Comparison of ENCODE assay signal across 25 cellular contexts in the genomic region with DNA sequence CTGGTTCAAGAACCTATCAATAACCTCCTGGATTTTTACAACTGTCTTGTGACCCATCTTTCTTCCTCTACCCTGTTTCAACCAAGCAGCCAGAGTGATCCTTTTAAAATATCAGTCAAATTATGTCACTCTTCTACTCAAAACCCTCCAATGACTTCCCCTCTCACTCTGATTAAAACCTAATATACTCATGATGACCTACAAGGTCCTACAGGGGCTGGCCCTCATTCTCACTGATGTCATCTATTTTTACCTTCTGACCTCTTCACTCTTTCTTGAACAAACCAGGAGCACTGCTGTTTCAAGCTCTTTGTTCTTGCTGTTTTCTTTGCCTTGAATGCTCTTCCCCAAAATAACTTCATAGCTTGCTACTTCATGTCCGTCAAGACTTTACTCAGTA. TPM values are rescaled to one million over a fixed set of nuclear protein-coding genes. Genes with fewer than 3 reads are reported as not detected.
"Had no signal": no experiment of that assay in that cellular context is flagged by ENCODE, and none has a peak within 500 bp of the region (broad histone marks: within the 10 kb centered on the region; RNA-seq: fewer than 3 reads in every experiment).

No MANE protein-coding gene starts in this region.

- H3K36me3 Mint-ChIP-seq: immature natural killer cell had no signal

- FAIRE-seq: colon, endometrium, frontal cortex, kidney had no signal

- H3K4me1 ChIP-seq: esophagus muscularis mucosa, foreskin keratinocyte, gastroesophageal sphincter, lower lobe of right lung had no signal

- ATAC-seq: effector memory CD8-positive, alpha-beta T cell; foreskin keratinocyte; gastroesophageal sphincter; heart left ventricle; left lung; left ventricle myocardium superior; lower lobe of right lung had no signal

- H3K9me3 Mint-ChIP-seq: effector memory CD8-positive, alpha-beta T cell; endodermal cell had no signal

- H3K4me2 ChIP-seq: hepatocyte had no signal

- H3K36me3 ChIP-seq: esophagus muscularis mucosa, gastroesophageal sphincter, heart left ventricle, left lung, lower lobe of right lung had no signal

- H3K79me2 ChIP-seq: hepatocyte had no signal

- H3K27ac Mint-ChIP-seq: effector memory CD8-positive, alpha-beta T cell; endodermal cell; immature natural killer cell had no signal

- H3K27me3 ChIP-seq: foreskin keratinocyte, gastroesophageal sphincter, hepatocyte, left lung had no signal

- H3K27ac ChIP-seq: coronary artery, dorsolateral prefrontal cortex, esophagus muscularis mucosa, foreskin keratinocyte, gastroesophageal sphincter, heart left ventricle, hepatocyte, left lung, lower lobe of right lung had no signal

- H3K4me1 Mint-ChIP-seq: immature natural killer cell had no signal

- H3K4me3 ChIP-seq: coronary artery, dorsolateral prefrontal cortex, esophagus muscularis mucosa, gastroesophageal sphincter, heart left ventricle, hepatocyte, left lung, lower lobe of right lung had no signal

- H3K9me3 ChIP-seq: esophagus muscularis mucosa, gastroesophageal sphincter, heart left ventricle, left lung, lower lobe of right lung had no signal

- DNase-seq: dermis blood vessel endothelial cell; dorsolateral prefrontal cortex; effector CD8-positive, alpha-beta T cell; effector memory CD8-positive, alpha-beta T cell; endodermal cell; foreskin keratinocyte; heart left ventricle; hypothalamus; immature natural killer cell; islet precursor cell; kidney; kidney glomerular epithelial cell; left lung; left ventricle myocardium superior; lower lobe of right lung; mesenchymal stem cell; midbrain had no signal

- H3K4me3 Mint-ChIP-seq: effector memory CD8-positive, alpha-beta T cell; endodermal cell; immature natural killer cell had no signal

- H2AFZ ChIP-seq: hepatocyte had no signal

RNA-seq across cellular contexts. Expression of a gene that starts 48.5 kb away (rescaled TPM):
- polyA plus RNA-seq: fibroblast of lung, foreskin keratinocyte, heart left ventricle, immature natural killer cell had no signal
